12 cellular contexts compared by ENCODE assay signal in genomic region chr2:9663008-9663879, GRCh38. TPM values are rescaled to one million over a fixed set of nuclear protein-coding genes. Genes with fewer than 3 reads are reported as not detected.
DNase-seq lines count a peak whose midpoint lies in the region; ATAC-seq, FAIRE-seq and TF ChIP-seq lines count a peak whose summit lies in the region.
"Had no signal": no experiment of that assay in that cellular context is flagged by ENCODE, and none has a peak within 500 bp of the region (broad histone marks: within the 10 kb centered on the region; RNA-seq: fewer than 3 reads in every experiment).

No MANE protein-coding gene starts in this region.

- peak overlapping the region; percentile 83 for H3K27ac ChIP-seq in Panc1 (ENCODE audit: low read length)
- H3K27ac ChIP-seq: left lung had no signal

- TF ChIP-seq POLR2A in GM12892 (IDR thresholded peaks at IDR 0.05; ENCODE audit: low read depth, low read length), result no peak

- in situ Hi-C loops in Panc1 (cut with HindIII; ENCODE audit: low pct_unique_long_range_greater_than_20kb, low sequenced_read_pairs), result no loop called here

- H3K36me3 ChIP-seq in Panc1 (ENCODE audit: control insufficient read depth, insufficient read depth, low read length), result no peaks in the 10 kb centered on the region
- H3K36me3 ChIP-seq: left lung had no signal

- CTCF ChIA-PET in Panc1 (lab: Charles Lee) (interaction anchor here (1.0 kb wide), 1 partner anchor 107 kb away, joined by 7 read pairs; no protein-coding TSS in a partner anchor), HEK293T (lab: Yijun Ruan, JAX) (no interaction called here)

- BruUV-seq in Panc1 (replicated peaks; lab: Mats Ljungman, UMichigan), result no TSS peak

- no peak for TF ChIP-seq CTCF in Panc1 (IDR thresholded peaks at IDR 0.05)

- FAIRE-seq in GM12892 (lab: Jason Lieb, UNC), result peak; percentile 17

- intact Hi-C loops in Panc1 (cut with micrococcal nuclease; ENCODE audit: unreplicated experiment) (no loop called here), left cardiac atrium (cut with DNase I) (no loop called here)

- H3K4me3 ChIP-seq in Panc1 (ENCODE audit: low read depth in 2 of 2, low read length in 2 of 2), result no peak overlapping the region
- H3K4me3 ChIP-seq: left lung had no signal

- no peak for DNase-seq in GM12892 (ENCODE audit: insufficient read length)
- DNase-seq in Panc1 (ENCODE audit: low read depth, low spot score), result no peak
- no peak for DNase-seq in stimulated activated CD4-positive, alpha-beta T cell treated with anti-CD3 and anti-CD28 coated beads, Interleukin-1b, Interleukin-23, amount 100 ng/mL, for 48 hours
- DNase-seq in HEK293T (ENCODE audit: extremely low spot score), result no peak
- no peak for DNase-seq in left cardiac atrium
- no peak for DNase-seq in activated CD4-positive, alpha-beta T cell treated with anti-CD3 and anti-CD28 coated beads for 1 hour
- DNase-seq: activated T-cell treated with anti-CD3 and anti-CD28 coated beads, Interleukin-2, amount 50 U/mL, for 1 hour; caudate nucleus; left lung; NCI-H2081 treated with DMSO at 0.1 percent for 48 hours had no signal

- peaks cover 59% of the 10 kb centered on the region for H3K4me1 ChIP-seq in Panc1 (ENCODE audit: control insufficient read depth, insufficient read depth, low read length)
- H3K4me1 ChIP-seq: left lung had no signal

- no peaks in the 10 kb centered on the region for H3K27me3 ChIP-seq in Panc1 (ENCODE audit: control insufficient read depth, insufficient read depth, low read length)
- H3K27me3 ChIP-seq: left lung had no signal

- H3K9me3 ChIP-seq in Panc1 (ENCODE audit: control insufficient read depth, insufficient read depth, low read depth, low read length), result no peaks in the 10 kb centered on the region
- H3K9me3 ChIP-seq: left lung had no signal

- POLR2A ChIA-PET in Panc1 (lab: Charles Lee), result interaction anchor here (0.6 kb wide), 2 partner anchors 32 to 55 kb away, joined by 3 to 4 read pairs; partner anchors contain the start of gene YWHAQ
- POLR2A ChIA-PET in HEK293T (lab: Yijun Ruan, JAX), result no interaction called here

- ATAC-seq in GM19455 (IDR thresholded peaks at IDR 0.05; ENCODE audit: unreplicated experiment), result peak; percentile 77
- ATAC-seq in HG03095 (IDR thresholded peaks at IDR 0.05; ENCODE audit: unreplicated experiment), result peak; percentile 91
- ATAC-seq in Panc1, result 0 out of 2 replicates have a peak, but pooled peaks have one; percentile 4
- ATAC-seq in left cardiac atrium, result no peak
- ATAC-seq: left lung had no signal

TF ChIP-seq in HEK293T, 16 proteins besides CTCF, POLR2A, EP300 and RAD21:
- TF ChIP-seq ARNT (IDR thresholded peaks at IDR 0.05) (no peak), ZNF384 (IDR thresholded peaks at IDR 0.05) (no peak), CTBP1 (IDR thresholded peaks at IDR 0.05; ENCODE audit: borderline replicate concordance) (no peak), FOXM1 (IDR thresholded peaks at IDR 0.05; ENCODE audit: borderline replicate concordance) (no peak), BHLHE40 (IDR thresholded peaks at IDR 0.05; ENCODE audit: borderline replicate concordance) (no peak), SUZ12 (IDR thresholded peaks at IDR 0.05) (no peak), L3MBTL2 (conservative IDR thresholded peaks at IDR 0.05) (no peak), LEF1 (IDR thresholded peaks at IDR 0.05; ENCODE audit: borderline replicate concordance) (no peak), NFRKB (IDR thresholded peaks at IDR 0.05) (no peak)

RNA-seq across cellular contexts. Expression of gene YWHAQ, which starts 32.4 kb away (rescaled TPM):
- 264 TPM for polyA plus RNA-seq in GM12892 (2012; ENCODE audit: missing spikeins)
- total RNA-seq in Panc1 (2021; ENCODE audit: unreplicated experiment) (683 TPM), left cardiac atrium (100 to 1,000 TPM; 118 to 207 TPM)
- polyA plus RNA-seq in Panc1 (2012; ENCODE audit: insufficient read length), result 719 TPM

Comparison
In these comparisons a context has a peak if more than half of its experiments do, and no peak if none do; other contexts are left out.
1. ATAC-seq: peak in GM19455 (single experiment), HG03095 (single experiment) and Panc1 (single experiment); none in left cardiac atrium (0 of 2).